Comparison of ENCODE assay signal across 8 cellular contexts in genomic region chr3:49688338-49689045, GRCh38. TPM values are rescaled to one million over a fixed set of nuclear protein-coding genes. Genes with fewer than 3 reads are reported as not detected.
DNase-seq lines count a peak whose midpoint lies in the region; ATAC-seq and TF ChIP-seq lines count a peak whose summit lies in the region.
"Not testable (repeated sequence)": the region's sequence is repeated elsewhere in the genome, so short reads cannot be mapped to it uniquely, and the experiment has no call there.

No MANE protein-coding gene starts in this region.

- not testable (repeated sequence) for H3K27me3 ChIP-seq in endodermal cell (ENCODE audit: control insufficient read depth, insufficient read depth, low read length, poor library complexity, severe bottlenecking); parathyroid adenoma (ENCODE audit: control insufficient read depth, insufficient read depth, low read length); transverse colon
- peaks cover 0 to 23% of the 10 kb centered on the region in 2 donors for H3K27me3 ChIP-seq in left lung

- POLR2A ChIA-PET in OCI-LY7 (lab: Charles Lee): not testable (repeated sequence)

- H3K9me3 ChIP-seq in OCI-LY7 (ENCODE audit: low read length); endodermal cell (ENCODE audit: control insufficient read depth, low read length); left lung; parathyroid adenoma (ENCODE audit: control insufficient read depth, low read length); transverse colon: not testable (repeated sequence)

- TF ChIP-seq EP300 in transverse colon (IDR thresholded peaks at IDR 0.05; ENCODE audit: low read depth): not testable (repeated sequence)

- H3K4me1 ChIP-seq in OCI-LY7 (ENCODE audit: insufficient read depth, low read length, poor library complexity, severe bottlenecking): peaks cover 11% of the 10 kb centered on the region
- not testable (repeated sequence) for H3K4me1 ChIP-seq in endodermal cell (ENCODE audit: control insufficient read depth, insufficient read depth, low read length)
- H3K4me1 ChIP-seq in left lung: peaks cover 9 to 44% of the 10 kb centered on the region in 2 donors
- H3K4me1 ChIP-seq in parathyroid adenoma: peaks cover 18% of the 10 kb centered on the region
- peaks cover 11 to 37% (median 27%) of the 10 kb centered on the region in 4 donors for H3K4me1 ChIP-seq in transverse colon

- peak; percentile 3 for ATAC-seq in HG02970 (IDR thresholded peaks at IDR 0.05; ENCODE audit: low FRiP score, unreplicated experiment)
- ATAC-seq in left lung: not testable (repeated sequence)

- CTCF ChIA-PET in OCI-LY7 (lab: Charles Lee; ENCODE audit: unreplicated experiment); activated naive CD4-positive, alpha-beta T cell treated with anti-CD3 and anti-CD28 coated beads, Interleukin-2, amount 10 ng/mL, durations not matched to agents 7 days and 5 days (lab: Charles Lee): not testable (repeated sequence)

- H3K9ac ChIP-seq in endodermal cell (ENCODE audit: extremely low read depth, low read length, poor library complexity, severe bottlenecking): not testable (repeated sequence)
- H3K9ac ChIP-seq in parathyroid adenoma: peak overlapping the region; percentile 85

- not testable (repeated sequence) for H3K36me3 ChIP-seq in OCI-LY7 (ENCODE audit: insufficient read depth, low read length); endodermal cell (ENCODE audit: control insufficient read depth, insufficient read depth, low read length); parathyroid adenoma (ENCODE audit: control insufficient read depth, insufficient read depth, low read length); transverse colon
- H3K36me3 ChIP-seq in left lung: peaks cover 0 to 17% of the 10 kb centered on the region in 2 donors

- WGBS in endodermal cell (ENCODE audit: insufficient coverage in 1 of 2, insufficient read length in 1 of 2), 2 experiments: 84 to 100% methylated on average over 2 to 7 of the region's 7 CpGs
- 65% methylated on average over 6 of the region's 7 CpGs; no CpG with 5 or more reads in 1 of the 2 donors for WGBS in transverse colon (ENCODE audit: low coverage in 1 of 2), 2 donors

- peaks cover 45% of the 10 kb centered on the region for H3K27me3 Mint-ChIP-seq in activated naive CD4-positive, alpha-beta T cell treated with anti-CD3 and anti-CD28 coated beads, Interleukin-2, amount 10 ng/mL, durations not matched to agents 7 days and 5 days
- not testable (repeated sequence) for H3K27me3 Mint-ChIP-seq in endodermal cell (ENCODE audit: insufficient read depth)

- H3K27ac ChIP-seq in OCI-LY7 (ENCODE audit: low read depth, low read length, poor library complexity, severe bottlenecking) (peak overlapping the region; percentile 22), left lung (peak overlapping the region; percentile 55 to 82), parathyroid adenoma (peak overlapping the region; percentile 53), transverse colon (peak overlapping the region; percentile 68 to 88 (median 83))
- H3K27ac ChIP-seq in endodermal cell (ENCODE audit: low read depth, low read length): not testable (repeated sequence)

- not testable (repeated sequence) for H3K9me2 ChIP-seq in OCI-LY7 (ENCODE audit: insufficient read depth, low read length)

- BruUV-seq in OCI-LY7 (replicated peaks; lab: Mats Ljungman, UMichigan): not testable (repeated sequence)

- H3K9me3 Mint-ChIP-seq in activated naive CD4-positive, alpha-beta T cell treated with anti-CD3 and anti-CD28 coated beads, Interleukin-2, amount 10 ng/mL, durations not matched to agents 7 days and 5 days; endodermal cell: not testable (repeated sequence)

- peak overlapping the region; percentile 97 for H3K4me3 Mint-ChIP-seq in activated naive CD4-positive, alpha-beta T cell treated with anti-CD3 and anti-CD28 coated beads, Interleukin-2, amount 10 ng/mL, durations not matched to agents 7 days and 5 days
- H3K4me3 Mint-ChIP-seq in endodermal cell: peak overlapping the region; percentile 93

- not testable (repeated sequence) for H3K36me3 Mint-ChIP-seq in activated naive CD4-positive, alpha-beta T cell treated with anti-CD3 and anti-CD28 coated beads, Interleukin-2, amount 10 ng/mL, durations not matched to agents 7 days and 5 days
- peaks cover 12% of the 10 kb centered on the region for H3K36me3 Mint-ChIP-seq in endodermal cell (ENCODE audit: low read depth)

- intact Hi-C loops in OCI-LY7 (cut with micrococcal nuclease; ENCODE audit: unreplicated experiment); left lung (cut with DNase I); transverse colon (cut with DNase I; ENCODE audit: low total_unique reads): not testable (repeated sequence)

- H2AFZ ChIP-seq in OCI-LY7 (ENCODE audit: low read length) (peak overlapping the region; percentile 63; the same call in 1 of the 2 replicates), parathyroid adenoma (peak overlapping the region; percentile 86)

- H3K4me2 ChIP-seq in OCI-LY7 (ENCODE audit: low read length) (peak overlapping the region; percentile 93), parathyroid adenoma (ENCODE audit: low read length) (peak overlapping the region; percentile 76)

- H4K20me1 ChIP-seq in OCI-LY7 (ENCODE audit: insufficient read depth, low read length): not testable (repeated sequence)

- H3K4me3 ChIP-seq in GM12875 (ENCODE audit: low read depth, low read length) (peak overlapping the region; percentile 71), OCI-LY7 (ENCODE audit: low read depth, low read length, poor library complexity, severe bottlenecking) (peak overlapping the region; percentile 82), endodermal cell (ENCODE audit: low read length) (peak overlapping the region; percentile 94), left lung (peak overlapping the region; percentile 98 to 99), parathyroid adenoma (ENCODE audit: low read depth, low read length) (peak overlapping the region; percentile 93), transverse colon (peak overlapping the region; percentile 68 to 100 (median 94))

- TF ChIP-seq CTCF in GM12875 (IDR thresholded peaks at IDR 0.05; ENCODE audit: borderline replicate concordance, insufficient read depth, low read depth, low read length); OCI-LY7 (conservative IDR thresholded peaks at IDR 0.05; ENCODE audit: low read length); endodermal cell (conservative IDR thresholded peaks at IDR 0.05); left lung (IDR thresholded peaks at IDR 0.05); parathyroid adenoma (IDR thresholded peaks at IDR 0.05); transverse colon (IDR thresholded peaks at IDR 0.05): not testable (repeated sequence)

- peaks cover 46% of the 10 kb centered on the region for H3K4me1 Mint-ChIP-seq in activated naive CD4-positive, alpha-beta T cell treated with anti-CD3 and anti-CD28 coated beads, Interleukin-2, amount 10 ng/mL, durations not matched to agents 7 days and 5 days
- H3K4me1 Mint-ChIP-seq in endodermal cell: peaks cover 18% of the 10 kb centered on the region

- TF ChIP-seq POLR2A in transverse colon (IDR thresholded peaks at IDR 0.05): not testable (repeated sequence)

- in situ Hi-C loops in transverse colon (cut with MboI; ENCODE audit: low pct_ligation_motif_present in 1 of 4, low pct_unique_long_range_greater_than_20kb in 1 of 4, low sequenced_read_pairs in 3 of 4): not testable (repeated sequence)

- DNase-seq in OCI-LY7 (ENCODE audit: low spot score); activated naive CD4-positive, alpha-beta T cell treated with anti-CD3 and anti-CD28 coated beads, Interleukin-2, amount 10 ng/mL, durations not matched to agents 7 days and 5 days; endodermal cell; left lung; transverse colon: not testable (repeated sequence)

- not testable (repeated sequence) for H3K79me2 ChIP-seq in OCI-LY7 (ENCODE audit: insufficient read depth, low read depth, low read length); parathyroid adenoma

- H3K27ac Mint-ChIP-seq in activated naive CD4-positive, alpha-beta T cell treated with anti-CD3 and anti-CD28 coated beads, Interleukin-2, amount 10 ng/mL, durations not matched to agents 7 days and 5 days: peak overlapping the region; percentile 89
- not testable (repeated sequence) for H3K27ac Mint-ChIP-seq in endodermal cell

RNA-seq across cellular contexts. Expression of gene MST1, which starts 0.8 kb away (rescaled TPM):
- 12.5 and 13.1 TPM in 2 replicates for total RNA-seq in OCI-LY7 (2014; rRNA removed; shearing (Covaris generic))
- total RNA-seq in OCI-LY7 (2022) (24.2 and 26.2 TPM in 2 replicates), endodermal cell (10 to 100 TPM; 30.8 to 35.5 TPM), left lung (10 to 100 TPM; 12.5 to 19.1 TPM), transverse colon (100 to 1,000 TPM in 1 of 4 donors, 10 to 100 TPM in 3; 12.2 to 116 (median 15.1) TPM)
- 21.9 TPM for polyA plus RNA-seq in endodermal cell (2013, experiment 1 of 2)
- polyA plus RNA-seq in endodermal cell (2013, experiment 2 of 2): 17.2 TPM

RNA-seq across cellular contexts. Expression of gene RNF123, which starts 0.9 kb away (rescaled TPM):
- total RNA-seq in OCI-LY7 (2014; rRNA removed; shearing (Covaris generic)): 20.8 and 39.2 TPM in 2 replicates
- total RNA-seq in OCI-LY7 (2022) (48.4 and 50.6 TPM in 2 replicates), endodermal cell (10 to 100 TPM; 47.3 to 47.6 TPM), left lung (10 to 100 TPM; 40.9 to 45.0 TPM), transverse colon (10 to 100 TPM; 34.6 to 99.5 (median 52.1) TPM)
- polyA plus RNA-seq in endodermal cell (2013, experiment 1 of 2): 38.6 TPM
- 33.5 TPM for polyA plus RNA-seq in endodermal cell (2013, experiment 2 of 2)

RNA-seq across cellular contexts. Expression of gene APEH, which starts 14.3 kb away (rescaled TPM):
- 94.8 and 112 TPM in 2 replicates for total RNA-seq in OCI-LY7 (2014; rRNA removed; shearing (Covaris generic))
- total RNA-seq in OCI-LY7 (2022) (132 and 133 TPM in 2 replicates), endodermal cell (100 to 1,000 TPM; 188 to 216 TPM), left lung (100 to 1,000 TPM; 121 to 122 TPM), transverse colon (100 to 1,000 TPM in 3 of 4 donors, 10 to 100 TPM in 1; 53.9 to 151 (median 116) TPM)
- 90.5 TPM for polyA plus RNA-seq in endodermal cell (2013, experiment 1 of 2)
- polyA plus RNA-seq in endodermal cell (2013, experiment 2 of 2): 84.2 TPM

RNA-seq across cellular contexts. Expression of gene AMIGO3, which starts 31.0 kb away (rescaled TPM):
- total RNA-seq in OCI-LY7 (2014; rRNA removed; shearing (Covaris generic)): 2.9 and 4.4 TPM in 2 replicates
- total RNA-seq in OCI-LY7 (2022): 0.80 TPM in 1 of 2 replicates, not detected in the other
- total RNA-seq in endodermal cell: 1 to 10 TPM; 1.4 to 3.0 TPM
- 1.5 TPM for polyA plus RNA-seq in endodermal cell (2013, experiment 1 of 2)
- 1.7 TPM for polyA plus RNA-seq in endodermal cell (2013, experiment 2 of 2)
- total RNA-seq in left lung: under 1 TPM in 1 of 2 donors, not detected in 1; 0.47 TPM
- under 1 TPM in 2 of 4 donors, not detected in 2; 0.68 to 0.79 TPM for total RNA-seq in transverse colon

RNA-seq across cellular contexts. Expression of gene GMPPB, which starts 35.3 kb away (rescaled TPM):
- 40.7 and 43.6 TPM in 2 replicates for total RNA-seq in OCI-LY7 (2014; rRNA removed; shearing (Covaris generic))
- total RNA-seq in OCI-LY7 (2022) (52.4 and 54.5 TPM in 2 replicates), endodermal cell (10 to 100 TPM; 35.5 to 38.2 TPM), left lung (10 to 100 TPM; 41.0 to 69.5 TPM), transverse colon (10 to 100 TPM; 37.2 to 53.9 (median 44.2) TPM)
- polyA plus RNA-seq in endodermal cell (2013, experiment 1 of 2): 20.3 TPM
- polyA plus RNA-seq in endodermal cell (2013, experiment 2 of 2): 19.3 TPM
